ENCODE assay signal across 21 cellular contexts in genomic region chr2:239951117-239951734, GRCh38.
"Had no signal": no experiment of that assay in that cellular context is flagged by ENCODE, and none has a peak within 500 bp of the region (broad histone marks: within the 10 kb centered on the region; RNA-seq: fewer than 3 reads in every experiment).

No MANE protein-coding gene starts in this region.

- H3K27ac ChIP-seq: epithelial cell of prostate, upper lobe of left lung, VCaP had no signal

- H3K9me3 Mint-ChIP-seq: activated CD4-positive, alpha-beta T cell treated with anti-CD3 and anti-CD28 coated beads, Interleukin-2, amount 10 ng/mL, durations not matched to agents 24 days and 14 days; activated CD8-positive, alpha-beta T cell treated with anti-CD3 and anti-CD28 coated beads for 36 hours; memory B cell; nephron had no signal

- H3K4me1 Mint-ChIP-seq: activated CD4-positive, alpha-beta T cell treated with anti-CD3 and anti-CD28 coated beads, Interleukin-2, amount 10 ng/mL, durations not matched to agents 24 days and 14 days; activated CD8-positive, alpha-beta memory T cell treated with anti-CD3 and anti-CD28 coated beads, Interleukin-2, amount 10 ng/mL, durations not matched to agents 7 days and 5 days; memory B cell had no signal

- H3K4me3 ChIP-seq: gastroesophageal sphincter, upper lobe of left lung had no signal

- ATAC-seq: activated CD4-positive, CD25-positive, alpha-beta regulatory T cell treated with anti-CD3 and anti-CD28 coated beads, Interleukin-2, amount 50 U/mL, for 24 hours; activated CD8-positive, alpha-beta memory T cell treated with anti-CD3 and anti-CD28 coated beads, Interleukin-2, amount 10 ng/mL, durations not matched to agents 7 days and 5 days; activated CD8-positive, alpha-beta T cell treated with anti-CD3 and anti-CD28 coated beads for 36 hours; gastroesophageal sphincter; stimulated activated naive CD8-positive, alpha-beta T cell treated with anti-CD3 and anti-CD28 coated beads, Interleukin-15, Interleukin-2, amounts not matched to agents 100 U/mL and 50 U/mL, for 24 hours had no signal

- H3K36me3 ChIP-seq: upper lobe of left lung had no signal

- H3K27ac Mint-ChIP-seq: activated CD4-positive, alpha-beta T cell treated with anti-CD3 and anti-CD28 coated beads, Interleukin-2, amount 10 ng/mL, durations not matched to agents 24 days and 14 days; activated CD8-positive, alpha-beta memory T cell treated with anti-CD3 and anti-CD28 coated beads, Interleukin-2, amount 10 ng/mL, durations not matched to agents 7 days and 5 days; activated CD8-positive, alpha-beta T cell treated with anti-CD3 and anti-CD28 coated beads for 36 hours; activated naive CD8-positive, alpha-beta T cell; memory B cell; nephron had no signal

- H3K27me3 ChIP-seq: gastroesophageal sphincter, upper lobe of left lung had no signal

- H3K4me3 Mint-ChIP-seq: activated CD4-positive, alpha-beta T cell treated with anti-CD3 and anti-CD28 coated beads, Interleukin-2, amount 10 ng/mL, durations not matched to agents 24 days and 14 days; activated CD8-positive, alpha-beta memory T cell treated with anti-CD3 and anti-CD28 coated beads, Interleukin-2, amount 10 ng/mL, durations not matched to agents 7 days and 5 days; activated CD8-positive, alpha-beta T cell treated with anti-CD3 and anti-CD28 coated beads for 36 hours; activated naive CD8-positive, alpha-beta T cell; memory B cell; nephron had no signal

- H3K36me3 Mint-ChIP-seq: activated CD8-positive, alpha-beta memory T cell treated with anti-CD3 and anti-CD28 coated beads, Interleukin-2, amount 10 ng/mL, durations not matched to agents 7 days and 5 days; activated naive CD8-positive, alpha-beta T cell had no signal

- DNase-seq: activated CD4-positive, alpha-beta T cell treated with anti-CD3 and anti-CD28 coated beads, Interleukin-2, amount 10 ng/mL, durations not matched to agents 24 days and 14 days; activated CD8-positive, alpha-beta memory T cell treated with anti-CD3 and anti-CD28 coated beads, Interleukin-2, amount 10 ng/mL, durations not matched to agents 7 days and 5 days; activated CD8-positive, alpha-beta T cell treated with anti-CD3 and anti-CD28 coated beads for 36 hours; activated naive CD4-positive, alpha-beta T cell; activated T-cell treated with anti-CD3 and anti-CD28 coated beads, Interleukin-2, amount 50 U/mL, for 1 hour; amniotic stem cell; islet precursor cell; nucleus accumbens; retina; SK-N-SH; stimulated activated CD4-positive, alpha-beta T cell treated with anti-CD3 and anti-CD28 coated beads, Interleukin-12 subunit alpha, Interleukin-12 subunit beta, amount 100 ng/mL, for 4 hours; stimulated activated CD4-positive, alpha-beta T cell treated with anti-CD3 and anti-CD28 coated beads, Interleukin-4, amount 100 ng/mL, for 4 hours; stimulated activated naive CD8-positive, alpha-beta T cell treated with anti-CD3 and anti-CD28 coated beads, Interleukin-15, Interleukin-2, amounts not matched to agents 100 U/mL and 50 U/mL, for 24 hours; upper lobe of left lung had no signal

- H3K9me3 ChIP-seq: gastroesophageal sphincter, SK-N-SH, upper lobe of left lung had no signal

- H3K27me3 Mint-ChIP-seq: activated CD4-positive, alpha-beta T cell treated with anti-CD3 and anti-CD28 coated beads, Interleukin-2, amount 10 ng/mL, durations not matched to agents 24 days and 14 days; activated CD8-positive, alpha-beta memory T cell treated with anti-CD3 and anti-CD28 coated beads, Interleukin-2, amount 10 ng/mL, durations not matched to agents 7 days and 5 days; activated CD8-positive, alpha-beta T cell treated with anti-CD3 and anti-CD28 coated beads for 36 hours; activated naive CD8-positive, alpha-beta T cell; memory B cell had no signal
